1 cellular context compared by ENCODE assay signal in genomic region chr1:169701261-169701802, GRCh38.
TF ChIP-seq lines count a peak whose summit lies in the region.

No MANE protein-coding gene starts in this region.

TF ChIP-seq in WTC11, 78 proteins besides CTCF, POLR2A, EP300 and RAD21 (continued from another document):
- TF ChIP-seq ATF6 (CRISPR knock-in tag; IDR thresholded peaks at IDR 0.05), result no peak
TF ChIP-seq in WTC11: peak in this region for 0.
